ENCODE assay signal across 1 cellular context in the genomic region with DNA sequence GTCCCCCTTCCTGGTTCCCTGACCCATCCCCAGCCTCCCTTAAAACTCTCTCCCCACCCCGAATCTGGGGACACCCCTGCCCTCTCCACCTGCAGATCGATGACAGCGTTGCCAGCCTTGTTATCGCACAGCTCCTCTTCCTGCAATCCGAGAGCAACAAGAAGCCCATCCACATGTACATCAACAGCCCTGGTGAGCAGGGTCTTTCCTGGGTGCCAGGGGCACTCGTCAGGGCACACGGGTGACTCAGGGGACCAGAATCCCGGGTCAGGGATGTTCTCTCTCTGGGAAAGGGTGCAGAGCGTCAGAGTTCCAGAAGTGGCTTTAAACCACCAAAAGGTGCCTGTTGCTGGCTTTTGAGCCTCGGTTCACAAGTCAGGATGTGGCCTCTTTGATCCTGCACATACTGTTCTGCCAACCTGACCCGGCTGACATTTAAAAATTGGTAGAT.
TF ChIP-seq lines count a peak whose summit lies in the region.

No MANE protein-coding gene starts in this region.

TF ChIP-seq in IMR-90, 13 proteins besides CTCF, POLR2A, EP300 and RAD21:
- TF ChIP-seq CEBPB (IDR thresholded peaks at IDR 0.05; ENCODE audit: low read depth, low read length) (no peak), SMC3 (IDR thresholded peaks at IDR 0.05; ENCODE audit: low read depth, low read length) (no peak), RCOR1 (IDR thresholded peaks at IDR 0.05; ENCODE audit: insufficient replicate concordance, low read length) (no peak), FOS (IDR thresholded peaks at IDR 0.05; ENCODE audit: low read depth, low read length) (no peak), MAFK (IDR thresholded peaks at IDR 0.05; ENCODE audit: low read depth, low read length) (no peak), MXI1 (IDR thresholded peaks at IDR 0.05; ENCODE audit: borderline replicate concordance, low read depth, low read length) (no peak), BHLHE40 (IDR thresholded peaks at IDR 0.05; ENCODE audit: low read depth, low read length) (no peak), MAZ (IDR thresholded peaks at IDR 0.05; ENCODE audit: borderline replicate concordance, low read depth, low read length) (no peak), CHD1 (IDR thresholded peaks at IDR 0.05; ENCODE audit: low read depth, low read length) (no peak), RFX5 (IDR thresholded peaks at IDR 0.05; ENCODE audit: low read depth, low read length) (no peak), NFE2L2 (IDR thresholded peaks at IDR 0.05; ENCODE audit: low read depth, low read length) (no peak)
- TF ChIP-seq, protein P1, sequence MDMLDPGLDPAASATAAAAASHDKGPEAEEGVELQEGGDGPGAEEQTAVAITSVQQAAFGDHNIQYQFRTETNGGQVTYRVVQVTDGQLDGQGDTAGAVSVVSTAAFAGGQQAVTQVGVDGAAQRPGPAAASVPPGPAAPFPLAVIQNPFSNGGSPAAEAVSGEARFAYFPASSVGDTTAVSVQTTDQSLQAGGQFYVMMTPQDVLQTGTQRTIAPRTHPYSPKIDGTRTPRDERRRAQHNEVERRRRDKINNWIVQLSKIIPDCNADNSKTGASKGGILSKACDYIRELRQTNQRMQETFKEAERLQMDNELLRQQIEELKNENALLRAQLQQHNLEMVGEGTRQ (IDR thresholded peaks at IDR 0.05; ENCODE audit: low read depth, low read length): no peak
- TF ChIP-seq, protein P2, sequence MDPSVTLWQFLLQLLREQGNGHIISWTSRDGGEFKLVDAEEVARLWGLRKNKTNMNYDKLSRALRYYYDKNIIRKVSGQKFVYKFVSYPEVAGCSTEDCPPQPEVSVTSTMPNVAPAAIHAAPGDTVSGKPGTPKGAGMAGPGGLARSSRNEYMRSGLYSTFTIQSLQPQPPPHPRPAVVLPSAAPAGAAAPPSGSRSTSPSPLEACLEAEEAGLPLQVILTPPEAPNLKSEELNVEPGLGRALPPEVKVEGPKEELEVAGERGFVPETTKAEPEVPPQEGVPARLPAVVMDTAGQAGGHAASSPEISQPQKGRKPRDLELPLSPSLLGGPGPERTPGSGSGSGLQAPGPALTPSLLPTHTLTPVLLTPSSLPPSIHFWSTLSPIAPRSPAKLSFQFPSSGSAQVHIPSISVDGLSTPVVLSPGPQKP (IDR thresholded peaks at IDR 0.05; ENCODE audit: borderline replicate concordance, low read depth, low read length): no peak
TF ChIP-seq in IMR-90: peak in this region for 0.
